In the genomic region with DNA sequence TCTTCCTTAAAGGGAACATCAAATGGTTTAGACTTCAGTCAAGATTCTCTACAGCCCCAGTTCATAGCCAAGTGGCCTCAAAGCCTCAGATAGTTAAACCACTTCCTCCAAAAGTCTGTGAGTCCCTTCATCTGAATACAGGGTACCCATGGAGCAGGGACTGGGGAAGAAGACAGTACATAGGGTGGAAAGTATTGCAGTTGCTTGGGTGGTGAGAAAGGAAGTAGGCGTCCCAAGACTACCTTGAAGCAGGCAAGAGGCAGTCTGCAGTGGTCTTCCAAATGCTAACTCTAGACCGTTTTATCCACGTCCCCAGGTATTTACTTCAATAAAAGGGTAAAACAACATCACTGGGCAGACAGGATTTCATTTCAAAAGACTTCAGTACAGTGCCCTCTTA, we compare ENCODE assay signal across 8 cellular contexts. TPM values are rescaled to one million over a fixed set of nuclear protein-coding genes. Genes with fewer than 3 reads are reported as not detected.
DNase-seq lines count a peak whose midpoint lies in the region; ATAC-seq, FAIRE-seq and TF ChIP-seq lines count a peak whose summit lies in the region.

No MANE protein-coding gene starts in this region.

- no peak for ATAC-seq in CD4-positive, CD25-positive, alpha-beta regulatory T cell (ENCODE audit: low read depth in 2 of 2)
- no peak for ATAC-seq in HG02981 (IDR thresholded peaks at IDR 0.05; ENCODE audit: unreplicated experiment)

- H3K27me3 Mint-ChIP-seq in CD4-positive, CD25-positive, alpha-beta regulatory T cell = peaks cover 10% of the 10 kb centered on the region

- peak overlapping the region; percentile 97 to 100 (median 98) for H3K4me3 Mint-ChIP-seq in CD4-positive, CD25-positive, alpha-beta regulatory T cell

- intact Hi-C loops in kidney (cut with DNase I) = no loop called here

- no peaks in the 10 kb centered on the region for H3K27me3 ChIP-seq in CD4-positive, CD25-positive, alpha-beta regulatory T cell (ENCODE audit: control insufficient read depth, insufficient read depth, low read length)

- H3K9me3 Mint-ChIP-seq in CD4-positive, CD25-positive, alpha-beta regulatory T cell = no peaks in the 10 kb centered on the region

- no peaks in the 10 kb centered on the region for H3K36me3 ChIP-seq in CD4-positive, CD25-positive, alpha-beta regulatory T cell (ENCODE audit: control insufficient read depth, insufficient read depth, low read length)
- H3K36me3 ChIP-seq in kidney (ENCODE audit: control insufficient read depth in 1 of 2, insufficient read depth in 2 of 2, low read length in 2 of 2) = no peaks in the 10 kb centered on the region

- in situ Hi-C loops in KBM-7 (cut with MboI; ENCODE audit: low pct_unique_long_range_greater_than_20kb, low sequenced_read_pairs) = no loop called here

- no peaks in the 10 kb centered on the region for H3K9me3 ChIP-seq in CD4-positive, CD25-positive, alpha-beta regulatory T cell (ENCODE audit: control insufficient read depth in 2 of 2, low read length in 2 of 2)
- H3K9me3 ChIP-seq in kidney (ENCODE audit: control insufficient read depth in 1 of 2, low read length in 2 of 2) = no peaks in the 10 kb centered on the region

- peak; percentile 36 to 77 (median 56) for DNase-seq in CD4-positive, CD25-positive, alpha-beta regulatory T cell
- DNase-seq in KBM-7 (peak; percentile 18), kidney (no peak), glomerular visceral epithelial cell (ENCODE audit: extremely low spot score) (no peak), ecto neural progenitor cell (ENCODE audit: low spot score) (no peak)
- DNase-seq in activated naive CD4-positive, alpha-beta T cell treated with anti-CD3 and anti-CD28 coated beads, Interleukin-2, amount 50 U/mL, for 16 hours = peak; percentile 22

- peaks cover 8% of the 10 kb centered on the region for H3K36me3 Mint-ChIP-seq in CD4-positive, CD25-positive, alpha-beta regulatory T cell

- H3K9ac ChIP-seq in kidney (ENCODE audit: low read length in 2 of 2) = peak overlapping the region in 1 of 2 donors; percentile 51

- H3K4me3 ChIP-seq in CD4-positive, CD25-positive, alpha-beta regulatory T cell (ENCODE audit: low read depth, low read length) = peak overlapping the region; percentile 98
- peak overlapping the region; percentile 49 to 55 for H3K4me3 ChIP-seq in kidney (ENCODE audit: low read length in 2 of 2)

- H3K27ac ChIP-seq in CD4-positive, CD25-positive, alpha-beta regulatory T cell (ENCODE audit: insufficient read depth, low read length, poor library complexity, severe bottlenecking) = peak overlapping the region; percentile 95
- H3K27ac ChIP-seq in kidney (ENCODE audit: low read depth in 2 of 2, low read length in 2 of 2) = peak overlapping the region in 1 of 2 donors; percentile 62
- peak overlapping the region; percentile 54 for H3K27ac ChIP-seq in temporal lobe (ENCODE audit: low read depth, low read length)

- TF ChIP-seq CTCF in kidney (IDR thresholded peaks at IDR 0.05; ENCODE audit: borderline replicate concordance, extremely low read depth, insufficient read depth) = no peak

- H3K27ac Mint-ChIP-seq in CD4-positive, CD25-positive, alpha-beta regulatory T cell = peak overlapping the region; percentile 79 to 98 (median 97)

- peaks cover 22 to 63% (median 50%) of the 10 kb centered on the region in 4 donors for H3K4me1 Mint-ChIP-seq in CD4-positive, CD25-positive, alpha-beta regulatory T cell

- H3K4me1 ChIP-seq in CD4-positive, CD25-positive, alpha-beta regulatory T cell (ENCODE audit: control insufficient read depth, insufficient read depth, low read length, poor library complexity, severe bottlenecking) = peaks cover 66% of the 10 kb centered on the region
- peaks cover 0 to 5% of the 10 kb centered on the region in 2 donors for H3K4me1 ChIP-seq in kidney (ENCODE audit: control insufficient read depth in 1 of 2, insufficient read depth in 1 of 2, low read depth in 1 of 2, low read length in 2 of 2)

- no peak for FAIRE-seq in kidney (lab: Jason Lieb, UNC)

RNA-seq across cellular contexts. Expression of a gene that starts 2.0 kb away (rescaled TPM):
- total RNA-seq in CD4-positive, CD25-positive, alpha-beta regulatory T cell = 592 TPM
- polyA plus RNA-seq in CD4-positive, CD25-positive, alpha-beta regulatory T cell = 100 to 1,000 TPM; 267 to 320 (median 288) TPM
- total RNA-seq in kidney (52.4 TPM), temporal lobe (225 TPM)
- polyA plus RNA-seq in kidney (ENCODE audit: insufficient read depth, low read depth, low replicate concordance) = 34.5 TPM

Comparison
In these comparisons a context has a peak if more than half of its experiments do, and no peak if none do; other contexts are left out.
1. DNase-seq: peak in CD4-positive, CD25-positive, alpha-beta regulatory T cell (3 of 3), KBM-7 (single experiment) and activated naive CD4-positive, alpha-beta T cell treated with anti-CD3 and anti-CD28 coated beads, Interleukin-2, amount 50 U/mL, for 16 hours (single experiment); none in kidney (single experiment), glomerular visceral epithelial cell (single experiment) and ecto neural progenitor cell (single experiment).